ENCODE assay signal across 10 cellular contexts in genomic region chr13:94707400-94708021, GRCh38. TPM values are rescaled to one million over a fixed set of nuclear protein-coding genes. Genes with fewer than 3 reads are reported as not detected.
A peak's percentile ranks its signal among the peaks of the same experiment; 100 is the strongest.
DNase-seq lines count a peak whose midpoint lies in the region; ATAC-seq, FAIRE-seq and TF ChIP-seq lines count a peak whose summit lies in the region.
"Had no signal": no experiment of that assay in that cellular context is flagged by ENCODE, and none has a peak within 500 bp of the region (broad histone marks: within the 10 kb centered on the region; RNA-seq: fewer than 3 reads in every experiment).

No MANE protein-coding gene starts in this region.

- no peak for FAIRE-seq in GM12891 (lab: Jason Lieb, UNC)

- peak overlapping the region; percentile 51 for H3K9ac ChIP-seq in iPS-18a (ENCODE audit: low read length)

- peaks cover 14% of the 10 kb centered on the region for H3K9me3 Mint-ChIP-seq in activated naive CD4-positive, alpha-beta T cell treated with anti-CD3 and anti-CD28 coated beads, Interleukin-2, amount 50 U/mL, for 24 hours

- H3K36me3 Mint-ChIP-seq in activated naive CD4-positive, alpha-beta T cell treated with anti-CD3 and anti-CD28 coated beads, Interleukin-2, amount 50 U/mL, for 24 hours: peaks cover 7% of the 10 kb centered on the region

- DNase-seq in activated naive CD4-positive, alpha-beta T cell treated with anti-CD3 and anti-CD28 coated beads, Interleukin-2, amount 50 U/mL, for 16 hours: no peak
- DNase-seq in WERI-Rb-1: peak; percentile 61
- DNase-seq in suprapubic skin (ENCODE audit: low spot score in 2 of 2): no peak
- no peak for DNase-seq in GM12891 (ENCODE audit: insufficient read length, low spot score)
- DNase-seq: Caco-2 had no signal

- 16% methylated on average over 20 of the region's 41 CpGs for WGBS in suprapubic skin

- H3K4me1 ChIP-seq in iPS-18a (ENCODE audit: control insufficient read depth, low read depth, low read length) (peaks cover 58% of the 10 kb centered on the region), suprapubic skin (peaks cover 36% of the 10 kb centered on the region)
- H3K4me1 ChIP-seq: Caco-2 had no signal

- peak overlapping the region; percentile 72 for H3K27ac Mint-ChIP-seq in activated naive CD4-positive, alpha-beta T cell treated with anti-CD3 and anti-CD28 coated beads, Interleukin-2, amount 50 U/mL, for 24 hours

- TF ChIP-seq POLR2A in suprapubic skin (IDR thresholded peaks at IDR 0.05): no peak
- no peak for TF ChIP-seq POLR2A in GM12891 (IDR thresholded peaks at IDR 0.05; ENCODE audit: low read depth, low read length)

- H3K9me3 ChIP-seq in WERI-Rb-1 (ENCODE audit: severe bottlenecking): peaks cover 19% of the 10 kb centered on the region
- no peaks in the 10 kb centered on the region for H3K9me3 ChIP-seq in iPS-18a (ENCODE audit: control insufficient read depth, low read depth, low read length)
- no peaks in the 10 kb centered on the region for H3K9me3 ChIP-seq in suprapubic skin
- H3K9me3 ChIP-seq: Caco-2 had no signal

- no peak overlapping the region for H3K27ac ChIP-seq in WERI-Rb-1
- no peak overlapping the region for H3K27ac ChIP-seq in iPS-18a (ENCODE audit: low read length)
- no peak overlapping the region for H3K27ac ChIP-seq in suprapubic skin

- H3K27me3 ChIP-seq in WERI-Rb-1 (ENCODE audit: insufficient read depth, low read depth, severe bottlenecking) (peaks cover 94% of the 10 kb centered on the region), iPS-18a (ENCODE audit: control insufficient read depth, insufficient read depth, low read length) (peaks cover 86% of the 10 kb centered on the region), suprapubic skin (peaks cover 99% of the 10 kb centered on the region)

- H3K36me3 ChIP-seq in WERI-Rb-1: no peaks in the 10 kb centered on the region
- no peaks in the 10 kb centered on the region for H3K36me3 ChIP-seq in iPS-18a (ENCODE audit: control insufficient read depth, low read depth, low read length)
- no peaks in the 10 kb centered on the region for H3K36me3 ChIP-seq in suprapubic skin

- H3K4me1 Mint-ChIP-seq in activated naive CD4-positive, alpha-beta T cell treated with anti-CD3 and anti-CD28 coated beads, Interleukin-2, amount 50 U/mL, for 24 hours: peaks cover 17% of the 10 kb centered on the region

- ATAC-seq in HG02970 (IDR thresholded peaks at IDR 0.05; ENCODE audit: low FRiP score, unreplicated experiment): no peak
- no peak for ATAC-seq in GM19397 (IDR thresholded peaks at IDR 0.05; ENCODE audit: unreplicated experiment)

- peak overlapping the region; percentile 62 for H3K4me3 Mint-ChIP-seq in activated naive CD4-positive, alpha-beta T cell treated with anti-CD3 and anti-CD28 coated beads, Interleukin-2, amount 50 U/mL, for 24 hours

- no peak for TF ChIP-seq EP300 in suprapubic skin (IDR thresholded peaks at IDR 0.05)

- peaks cover 67% of the 10 kb centered on the region for H3K27me3 Mint-ChIP-seq in activated naive CD4-positive, alpha-beta T cell treated with anti-CD3 and anti-CD28 coated beads, Interleukin-2, amount 50 U/mL, for 24 hours

- H3K4me3 ChIP-seq in WERI-Rb-1 (ENCODE audit: low read depth, low read length) (peak overlapping the region; percentile 6), iPS-18a (ENCODE audit: low read length) (peak overlapping the region; percentile 81), suprapubic skin (peak overlapping the region; percentile 35)

- TF ChIP-seq CTCF in WERI-Rb-1 (IDR thresholded peaks at IDR 0.05; ENCODE audit: low read depth, low read length) (no peak), suprapubic skin (IDR thresholded peaks at IDR 0.05) (no peak)

TF ChIP-seq in GM12891, 5 proteins besides CTCF, POLR2A, EP300 and RAD21:
- TF ChIP-seq POLR2AphosphoS5 (IDR thresholded peaks at IDR 0.05; ENCODE audit: low read depth, low read length) (no peak), PAX5 (IDR thresholded peaks at IDR 0.05; ENCODE audit: insufficient read depth, low read length, severe bottlenecking) (no peak), POU2F2 (IDR thresholded peaks at IDR 0.05; ENCODE audit: low read depth, low read length) (no peak)

RNA-seq across cellular contexts. Expression of gene SOX21, which starts 4.8 kb away (rescaled TPM):
- total RNA-seq in suprapubic skin: 10 to 100 TPM in 3 of 4 donors, 1 to 10 TPM in 1; 9.8 to 25.1 (median 17.3) TPM
- polyA plus RNA-seq in GM12891 (2012; ENCODE audit: low read depth, missing spikeins): not detected
- total RNA-seq: OCI-LY7 had no signal

Comparison
In these comparisons a context has a peak if more than half of its experiments do, and no peak if none do; other contexts are left out.
1. H3K4me3 ChIP-seq: peak in every context shown above with its lines; median percentile 81 in iPS-18a; 35 in suprapubic skin; 6 in WERI-Rb-1.